ENCODE assay signal across 13 cellular contexts in genomic region chr10:95963202-95963991, GRCh38. TPM values are rescaled to one million over a fixed set of nuclear protein-coding genes. Genes with fewer than 3 reads are reported as not detected.
DNase-seq lines count a peak whose midpoint lies in the region; ATAC-seq and TF ChIP-seq lines count a peak whose summit lies in the region.
"Had no signal": no experiment of that assay in that cellular context is flagged by ENCODE, and none has a peak within 500 bp of the region (broad histone marks: within the 10 kb centered on the region; RNA-seq: fewer than 3 reads in every experiment).

No MANE protein-coding gene starts in this region.

- peak overlapping the region; percentile 0 to 55 (median 25) for H3K4me3 Mint-ChIP-seq in T-cell
- H3K4me3 Mint-ChIP-seq in immature natural killer cell = peak overlapping the region; percentile 3 to 49 (median 13)

- POLR2A ChIA-PET in T-cell (lab: Charles Lee) = no interaction called here

- TF ChIP-seq POLR2A in body of pancreas (IDR thresholded peaks at IDR 0.05) = no peak

- DNase-seq in T-cell (no peak), immature natural killer cell (no peak), COLO668 (lab: John Stamatoyannopoulos, UW; ENCODE audit: unreplicated experiment) (no peak), DMS53 treated with DMSO at 0.1 percent for 48 hours (lab: John Stamatoyannopoulos, UW; ENCODE audit: unreplicated experiment) (no peak), body of pancreas (no peak)
- DNase-seq: activated CD4-positive, alpha-beta T cell treated with anti-CD3 and anti-CD28 coated beads for 48 hours; H7; left cardiac atrium; stimulated activated CD8-positive, alpha-beta memory T cell treated with anti-CD3 and anti-CD28 coated beads, Interleukin-4, amount 100 ng/mL, for 48 hours had no signal

- WGBS in body of pancreas, 2 donors = 60 to 71% methylated on average over 7 of the region's 7 CpGs

- no peak overlapping the region for H3K27ac ChIP-seq in body of pancreas
- H3K27ac ChIP-seq: KMS-11 had no signal

- H3K9me3 Mint-ChIP-seq in T-cell = peaks cover 4 to 12% (median 8%) of the 10 kb centered on the region in 3 donors
- H3K9me3 Mint-ChIP-seq in immature natural killer cell = peaks cover 4 to 14% (median 8%) of the 10 kb centered on the region in 6 donors

- no peaks in the 10 kb centered on the region for H3K27me3 ChIP-seq in body of pancreas

- no peaks in the 10 kb centered on the region for H3K4me1 ChIP-seq in body of pancreas

- intact Hi-C loops in body of pancreas (cut with DNase I) = no loop called here

- H3K27ac Mint-ChIP-seq in T-cell = peak overlapping the region; percentile 68 to 76
- peak overlapping the region in 2 of 6 donors; percentile 33 to 62 for H3K27ac Mint-ChIP-seq in immature natural killer cell

- H3K4me1 Mint-ChIP-seq in T-cell (peaks cover 15 to 27% (median 24%) of the 10 kb centered on the region in 3 donors), immature natural killer cell (peaks cover 11 to 15% of the 10 kb centered on the region in 2 donors)

- TF ChIP-seq CTCF in body of pancreas (IDR thresholded peaks at IDR 0.05) = no peak

- CTCF ChIA-PET in T-cell (lab: Charles Lee) = interaction anchor here in 1 of 2 donors (0.6 kb wide), 1 partner anchor 49 kb away, joined by 3 read pairs; no protein-coding TSS in a partner anchor

- no peaks in the 10 kb centered on the region for H3K36me3 ChIP-seq in body of pancreas (replicated peaks in 1 of 2; ENCODE audit: insufficient read depth in 1 of 2, low read depth in 2 of 2)

- peaks cover 0 to 1% of the 10 kb centered on the region in 2 donors for H3K27me3 Mint-ChIP-seq in T-cell
- peaks cover 0 to 6% (median 4%) of the 10 kb centered on the region in 3 donors for H3K27me3 Mint-ChIP-seq in immature natural killer cell (ENCODE audit: low read depth in 3 of 3)

- peak; percentile 60 for ATAC-seq in HG02759 (IDR thresholded peaks at IDR 0.05; ENCODE audit: unreplicated experiment)
- peak; percentile 66 to 81 (median 72) for ATAC-seq in T-cell (replicated peaks in 1 of 4)
- no peak for ATAC-seq in body of pancreas
- ATAC-seq: left cardiac atrium, Right ventricle myocardium inferior had no signal

- H3K9me3 ChIP-seq in body of pancreas = peaks cover 0 to 6% (median 0%) of the 10 kb centered on the region in 3 donors

- H3K4me3 ChIP-seq in GM08714 (ENCODE audit: low read length) (peak overlapping the region; percentile 50; the same call in 1 of the 2 replicates), body of pancreas (no peak overlapping the region)

- H3K36me3 Mint-ChIP-seq in T-cell (no peaks in the 10 kb centered on the region), immature natural killer cell (peaks cover 4 to 7% (median 5%) of the 10 kb centered on the region in 3 donors)

RNA-seq across cellular contexts. Expression of gene CC2D2B, which starts 55.6 kb away (rescaled TPM):
- total RNA-seq in T-cell (under 1 TPM in 1 of 5 donors, not detected in 4; 0.25 TPM), body of pancreas (1 to 10 TPM in 1 of 2 donors, under 1 TPM in 1; 0.99 to 3.4 TPM)
- under 1 TPM in 2 of 3 donors, not detected in 1; 0.17 to 0.25 TPM for polyA plus RNA-seq in immature natural killer cell
